33 cellular contexts compared by ENCODE assay signal in genomic region chr6:24146871-24147270, GRCh38. TPM values are rescaled to one million over a fixed set of nuclear protein-coding genes. Genes with fewer than 3 reads are reported as not detected.
"Had no signal": no experiment of that assay in that cellular context is flagged by ENCODE, and none has a peak within 500 bp of the region (broad histone marks: within the 10 kb centered on the region; RNA-seq: fewer than 3 reads in every experiment).

No MANE protein-coding gene starts in this region.

- H3K27ac ChIP-seq: ascending aorta, cardiac muscle cell, VCaP had no signal

- H3K27ac Mint-ChIP-seq: activated B cell treated with CpG ODN at 0.5 μM for 24 hours; activated CD4-positive, alpha-beta memory T cell treated with anti-CD3 and anti-CD28 coated beads for 36 hours; activated CD4-positive, alpha-beta T cell treated with anti-CD3 and anti-CD28 coated beads, Interleukin-2, amount 10 ng/mL, durations not matched to agents 24 days and 14 days; activated CD8-positive, alpha-beta T cell treated with anti-CD3 and anti-CD28 coated beads for 36 hours; activated naive CD4-positive, alpha-beta T cell treated with anti-CD3 and anti-CD28 coated beads, Interleukin-2, amount 10 ng/mL, durations not matched to agents 7 days and 5 days; activated naive CD4-positive, alpha-beta T cell treated with anti-CD3 and anti-CD28 coated beads, Interleukin-2, amount 50 U/mL, for 24 hours; activated naive CD8-positive, alpha-beta T cell; activated naive CD8-positive, alpha-beta T cell treated with anti-CD3 and anti-CD28 coated beads, Interleukin-2, amount 10 ng/mL, durations not matched to agents 7 days and 5 days; activated naive CD8-positive, alpha-beta T cell treated with anti-CD3 and anti-CD28 coated beads, Interleukin-2, amount 50 U/mL, for 24 hours; activated T-cell treated with anti-CD3 and anti-CD28 coated beads, Interleukin-2, amount 50 U/mL, for 24 hours; activated T-helper 2 cell treated with anti-CD3 and anti-CD28 coated beads, Interferon-gamma antibody, Interleukin-2, Interleukin-4, amounts not matched to agents 10 μg/mL and 5 μg/mL and 100 μg/mL, durations not matched to agents 14 hours and 24 hours and 36 hours; T-cell; T-helper 17 cell had no signal

- H3K4me1 ChIP-seq: ascending aorta had no signal

- H3K27me3 ChIP-seq: ascending aorta, cardiac muscle cell had no signal

- H3K4me3 ChIP-seq: ascending aorta, cardiac muscle cell had no signal

- H3K9me3 Mint-ChIP-seq: activated CD4-positive, alpha-beta memory T cell treated with anti-CD3 and anti-CD28 coated beads for 36 hours; activated CD4-positive, alpha-beta T cell treated with anti-CD3 and anti-CD28 coated beads, Interleukin-2, amount 10 ng/mL, durations not matched to agents 24 days and 14 days; activated CD8-positive, alpha-beta T cell treated with anti-CD3 and anti-CD28 coated beads for 36 hours; activated naive CD4-positive, alpha-beta T cell treated with anti-CD3 and anti-CD28 coated beads, Interleukin-2, amount 10 ng/mL, durations not matched to agents 7 days and 5 days; activated naive CD4-positive, alpha-beta T cell treated with anti-CD3 and anti-CD28 coated beads, Interleukin-2, amount 50 U/mL, for 24 hours; activated naive CD8-positive, alpha-beta T cell treated with anti-CD3 and anti-CD28 coated beads, Interleukin-2, amount 10 ng/mL, durations not matched to agents 7 days and 5 days; activated T-cell treated with anti-CD3 and anti-CD28 coated beads, Interleukin-2, amount 50 U/mL, for 24 hours; activated T-helper 2 cell treated with anti-CD3 and anti-CD28 coated beads, Interferon-gamma antibody, Interleukin-2, Interleukin-4, amounts not matched to agents 10 μg/mL and 5 μg/mL and 100 μg/mL, durations not matched to agents 14 hours and 24 hours and 36 hours had no signal

- H3K36me3 Mint-ChIP-seq: activated CD4-positive, alpha-beta memory T cell treated with anti-CD3 and anti-CD28 coated beads for 36 hours; activated naive CD4-positive, alpha-beta T cell treated with anti-CD3 and anti-CD28 coated beads, Interleukin-2, amount 10 ng/mL, durations not matched to agents 7 days and 5 days; activated naive CD4-positive, alpha-beta T cell treated with anti-CD3 and anti-CD28 coated beads, Interleukin-2, amount 50 U/mL, for 24 hours; activated naive CD8-positive, alpha-beta T cell; activated naive CD8-positive, alpha-beta T cell treated with anti-CD3 and anti-CD28 coated beads, Interleukin-2, amount 10 ng/mL, durations not matched to agents 7 days and 5 days; T-cell had no signal

- FAIRE-seq: bronchial epithelial cell, TTC549 had no signal

- H3K4me3 Mint-ChIP-seq: activated B cell treated with CpG ODN at 0.5 μM for 24 hours; activated CD4-positive, alpha-beta memory T cell treated with anti-CD3 and anti-CD28 coated beads for 36 hours; activated CD4-positive, alpha-beta T cell treated with anti-CD3 and anti-CD28 coated beads, Interleukin-2, amount 10 ng/mL, durations not matched to agents 24 days and 14 days; activated CD8-positive, alpha-beta T cell treated with anti-CD3 and anti-CD28 coated beads for 36 hours; activated naive CD4-positive, alpha-beta T cell treated with anti-CD3 and anti-CD28 coated beads, Interleukin-2, amount 10 ng/mL, durations not matched to agents 7 days and 5 days; activated naive CD4-positive, alpha-beta T cell treated with anti-CD3 and anti-CD28 coated beads, Interleukin-2, amount 50 U/mL, for 24 hours; activated naive CD8-positive, alpha-beta T cell; activated naive CD8-positive, alpha-beta T cell treated with anti-CD3 and anti-CD28 coated beads, Interleukin-2, amount 10 ng/mL, durations not matched to agents 7 days and 5 days; activated naive CD8-positive, alpha-beta T cell treated with anti-CD3 and anti-CD28 coated beads, Interleukin-2, amount 50 U/mL, for 24 hours; activated T-cell treated with anti-CD3 and anti-CD28 coated beads, Interleukin-2, amount 50 U/mL, for 24 hours; brain; T-cell; T-helper 17 cell had no signal

- H3K27me3 Mint-ChIP-seq: activated B cell treated with CpG ODN at 0.5 μM for 24 hours; activated CD4-positive, alpha-beta T cell treated with anti-CD3 and anti-CD28 coated beads, Interleukin-2, amount 10 ng/mL, durations not matched to agents 24 days and 14 days; activated naive CD8-positive, alpha-beta T cell treated with anti-CD3 and anti-CD28 coated beads, Interleukin-2, amount 10 ng/mL, durations not matched to agents 7 days and 5 days; activated naive CD8-positive, alpha-beta T cell treated with anti-CD3 and anti-CD28 coated beads, Interleukin-2, amount 50 U/mL, for 24 hours had no signal

- H3K36me3 ChIP-seq: ascending aorta, cardiac muscle cell had no signal

- DNase-seq: activated B cell treated with CpG ODN at 0.5 μM for 24 hours; activated CD4-positive, alpha-beta memory T cell treated with anti-CD3 and anti-CD28 coated beads for 36 hours; activated CD4-positive, alpha-beta T cell treated with anti-CD3 and anti-CD28 coated beads for 4 hours; activated CD4-positive, alpha-beta T cell treated with anti-CD3 and anti-CD28 coated beads, Interleukin-2, amount 10 ng/mL, durations not matched to agents 24 days and 14 days; activated CD4-positive, alpha-beta T cell treated with anti-CD3 and anti-CD28 coated beads, Interleukin-2, amount 50 U/mL, for 1 hour; activated CD4-positive, alpha-beta T cell treated with anti-CD3 and anti-CD28 coated beads, Interleukin-2, amount 50 U/mL, for 4 hours; activated CD4-positive, CD25-positive, alpha-beta regulatory T cell treated with anti-CD3 and anti-CD28 coated beads, Interleukin-2, amount 50 U/mL, for 72 hours; activated CD8-positive, alpha-beta memory T cell treated with anti-CD3 and anti-CD28 coated beads, Interleukin-2, amount 50 U/mL, for 4 hours; activated CD8-positive, alpha-beta T cell treated with anti-CD3 and anti-CD28 coated beads for 36 hours; activated effector memory CD4-positive, alpha-beta T cell treated with Interleukin-2 at 50 U/mL for 16 hours; activated gamma-delta T cell; activated naive CD4-positive, alpha-beta T cell treated with anti-CD3 and anti-CD28 coated beads, Interleukin-2, amount 10 ng/mL, durations not matched to agents 7 days and 5 days; activated naive CD4-positive, alpha-beta T cell treated with Interleukin-2 at 50 U/mL for 16 hours; activated naive CD8-positive, alpha-beta T cell treated with anti-CD3 and anti-CD28 coated beads, Interleukin-2, amount 10 ng/mL, durations not matched to agents 7 days and 5 days; activated naive CD8-positive, alpha-beta T cell treated with anti-CD3 and anti-CD28 coated beads, Interleukin-2, amount 50 U/mL, for 24 hours; activated T-cell treated with anti-CD3 and anti-CD28 coated beads, Interleukin-2, amount 50 U/mL, for 24 hours; activated T-cell treated with anti-CD3 and anti-CD28 coated beads, Interleukin-2, amount 50 U/mL, for 48 hours; amygdala; caudate nucleus; T-cell; T-helper 17 cell had no signal

- ATAC-seq: activated CD8-positive, alpha-beta T cell treated with anti-CD3 and anti-CD28 coated beads for 36 hours; activated naive CD8-positive, alpha-beta T cell treated with anti-CD3 and anti-CD28 coated beads, Interleukin-2, amount 50 U/mL, for 24 hours; T-cell; T-helper 17 cell had no signal

- H3K4me1 Mint-ChIP-seq: activated B cell treated with CpG ODN at 0.5 μM for 24 hours; activated CD4-positive, alpha-beta T cell treated with anti-CD3 and anti-CD28 coated beads, Interleukin-2, amount 10 ng/mL, durations not matched to agents 24 days and 14 days; activated naive CD4-positive, alpha-beta T cell treated with anti-CD3 and anti-CD28 coated beads, Interleukin-2, amount 10 ng/mL, durations not matched to agents 7 days and 5 days; activated naive CD4-positive, alpha-beta T cell treated with anti-CD3 and anti-CD28 coated beads, Interleukin-2, amount 50 U/mL, for 24 hours; activated naive CD8-positive, alpha-beta T cell treated with anti-CD3 and anti-CD28 coated beads, Interleukin-2, amount 10 ng/mL, durations not matched to agents 7 days and 5 days; activated naive CD8-positive, alpha-beta T cell treated with anti-CD3 and anti-CD28 coated beads, Interleukin-2, amount 50 U/mL, for 24 hours; T-cell; T-helper 17 cell had no signal

- H3K9me3 ChIP-seq: ascending aorta had no signal

RNA-seq across cellular contexts. Expression of gene NRSN1, which starts 20.9 kb away (rescaled TPM):
- total RNA-seq: activated B cell treated with CpG ODN at 0.5 μM for 24 hours; activated CD4-positive, alpha-beta memory T cell treated with anti-CD3 and anti-CD28 coated beads for 36 hours; activated CD4-positive, alpha-beta T cell treated with anti-CD3 and anti-CD28 coated beads, Interleukin-2, amount 10 ng/mL, durations not matched to agents 24 days and 14 days; activated CD8-positive, alpha-beta memory T cell treated with anti-CD3 and anti-CD28 coated beads for 36 hours; activated CD8-positive, alpha-beta T cell treated with anti-CD3 and anti-CD28 coated beads for 36 hours; activated naive CD8-positive, alpha-beta T cell treated with anti-CD3 and anti-CD28 coated beads, Interleukin-2, amount 10 ng/mL, durations not matched to agents 7 days and 5 days; activated T-helper 2 cell treated with anti-CD3 and anti-CD28 coated beads, Interferon-gamma antibody, Interleukin-2, Interleukin-4, amounts not matched to agents 10 μg/mL and 5 μg/mL and 100 μg/mL, durations not matched to agents 14 hours and 24 hours and 36 hours; ascending aorta; bronchial epithelial cell; cardiac muscle cell; T-cell; T-helper 1 cell treated with Interleukin-12 subunit alpha and Interleukin-12 subunit beta and Interleukin-4 antibody, amounts not matched to agents 30 ng/mL and 1 ng/mL, for 36 hours; T-helper 17 cell; T-helper 2 cell treated with Interferon-gamma antibody and Interleukin-4, amounts not matched to agents 100 ng/mL and 5 ng/mL, for 36 hours had no signal
- polyA plus RNA-seq: cardiac muscle cell had no signal
